In the genomic region with DNA sequence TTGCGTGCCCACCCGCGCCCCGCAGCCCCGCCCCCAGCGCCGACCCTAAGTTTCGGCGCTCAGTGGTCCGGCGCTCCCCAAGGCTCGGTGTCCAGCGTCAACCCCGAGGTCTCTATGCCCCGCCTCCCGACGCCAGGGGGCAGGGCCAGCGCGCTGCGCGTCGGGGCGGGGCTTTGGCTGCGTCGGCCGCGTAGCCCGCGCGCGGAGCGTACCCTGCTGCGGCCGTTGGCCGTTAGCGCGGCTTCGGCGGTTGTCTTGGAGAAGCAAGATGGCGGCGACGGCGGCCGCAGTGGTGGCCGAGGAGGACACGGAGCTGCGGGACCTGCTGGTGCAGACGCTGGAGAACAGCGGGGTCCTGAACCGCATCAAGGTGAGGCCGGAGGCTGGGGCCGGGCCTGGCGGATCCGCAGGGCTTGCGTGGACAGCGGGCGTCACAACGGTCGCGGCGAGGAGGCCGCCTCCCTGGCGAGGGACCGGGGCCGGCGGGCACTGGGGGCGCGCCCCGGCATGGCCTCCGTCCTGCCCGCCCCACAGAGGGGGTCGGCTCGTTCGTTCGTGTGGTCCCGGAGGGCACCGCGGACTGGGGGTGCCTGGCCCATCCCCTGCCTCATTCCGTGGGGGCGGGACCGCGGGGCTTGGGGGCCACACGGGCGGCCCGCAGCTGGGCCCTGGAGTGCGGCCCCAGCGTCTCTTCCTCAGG, we compare ENCODE assay signal across 8 cellular contexts. TPM values are rescaled to one million over a fixed set of nuclear protein-coding genes. Genes with fewer than 3 reads are reported as not detected.
DNase-seq lines count a peak whose midpoint lies in the region; ATAC-seq and TF ChIP-seq lines count a peak whose summit lies in the region.

A gene with protein sequence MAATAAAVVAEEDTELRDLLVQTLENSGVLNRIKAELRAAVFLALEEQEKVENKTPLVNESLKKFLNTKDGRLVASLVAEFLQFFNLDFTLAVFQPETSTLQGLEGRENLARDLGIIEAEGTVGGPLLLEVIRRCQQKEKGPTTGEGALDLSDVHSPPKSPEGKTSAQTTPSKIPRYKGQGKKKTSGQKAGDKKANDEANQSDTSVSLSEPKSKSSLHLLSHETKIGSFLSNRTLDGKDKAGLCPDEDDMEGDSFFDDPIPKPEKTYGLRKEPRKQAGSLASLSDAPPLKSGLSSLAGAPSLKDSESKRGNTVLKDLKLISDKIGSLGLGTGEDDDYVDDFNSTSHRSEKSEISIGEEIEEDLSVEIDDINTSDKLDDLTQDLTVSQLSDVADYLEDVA (plus strand): TSS at position 253 of the 700 bp plus-strand sequence. CDS start 16 bp downstream, at position 269.

- H3K27me3 ChIP-seq in breast epithelium, result no peaks in the 10 kb centered on the region
- no peaks in the 10 kb centered on the region for H3K27me3 ChIP-seq in iPS-20b (ENCODE audit: insufficient read depth, low read length)

- ATAC-seq in GM18867 (IDR thresholded peaks at IDR 0.05; ENCODE audit: unreplicated experiment), result peak; percentile 90
- peak; percentile 88 for ATAC-seq in HG03103 (IDR thresholded peaks at IDR 0.05; ENCODE audit: low read depth, unreplicated experiment)

- peak within 1 kb of the TSS; percentile 94 for H3K9ac ChIP-seq in iPS-20b (ENCODE audit: low read depth, low read length)

- H3K9me3 ChIP-seq in breast epithelium (no peaks in the 10 kb centered on the region), iPS-20b (ENCODE audit: insufficient read depth, low read depth, low read length) (no peaks in the 10 kb centered on the region)

- peak; percentile 91 for DNase-seq in NCI-H2171 treated with DMSO at 0.1 percent for 48 hours (lab: John Stamatoyannopoulos, UW)
- DNase-seq in breast epithelium (ENCODE audit: low spot score in 2 of 2), result peak; percentile 85 to 88

- H3K4me3 ChIP-seq in breast epithelium (peak within 1 kb of the TSS; percentile 84 to 99 (median 86)), iPS-20b (ENCODE audit: low read length) (peak within 1 kb of the TSS; percentile 97), skin epidermis (peak within 1 kb of the TSS; percentile 53 to 99 (median 93))

- intact Hi-C loops in breast epithelium (cut with DNase I; ENCODE audit: low total_unique reads), result no loop called here

- H3K27ac ChIP-seq in 22Rv1, result peak within 1 kb of the TSS; percentile 85
- peak within 1 kb of the TSS; percentile 83 for H3K27ac ChIP-seq in VCaP
- H3K27ac ChIP-seq in breast epithelium, result peak within 1 kb of the TSS; percentile 80 to 83
- no peak within 1 kb of the TSS for H3K27ac ChIP-seq in iPS-20b (ENCODE audit: low read length)
- H3K27ac ChIP-seq in skin epidermis, result peak within 1 kb of the TSS; percentile 27 to 91 (median 83)

- TF ChIP-seq CTCF in 22Rv1 (IDR thresholded peaks at IDR 0.05), result no peak
- TF ChIP-seq CTCF in VCaP (conservative IDR thresholded peaks at IDR 0.05), result no peak
- TF ChIP-seq CTCF in breast epithelium (IDR thresholded peaks at IDR 0.05), result peak in 1 of 3 donors; percentile 10

- no peak for TF ChIP-seq POLR2A in breast epithelium (IDR thresholded peaks at IDR 0.05)

- H3K36me3 ChIP-seq in breast epithelium (no peaks in the 10 kb centered on the region), iPS-20b (ENCODE audit: insufficient read depth, low read depth, low read length) (peaks cover 47% of the 10 kb centered on the region)

- H3K4me1 ChIP-seq in breast epithelium (peaks cover 0 to 6% of the 10 kb centered on the region in 2 donors), iPS-20b (ENCODE audit: insufficient read depth, low read length) (peaks cover 6% of the 10 kb centered on the region)

RNA-seq across cellular contexts. Expression of the gene that starts here (rescaled TPM):
- 10 to 100 TPM; 11.2 to 32.6 (median 22.6) TPM for total RNA-seq in breast epithelium
